In genomic region chr18:61929881-61930640, GRCh38 we compare ENCODE assay signal across 24 cellular contexts. TPM values are rescaled to one million over a fixed set of nuclear protein-coding genes. Genes with fewer than 3 reads are reported as not detected.
DNase-seq lines count a peak whose midpoint lies in the region; ATAC-seq and TF ChIP-seq lines count a peak whose summit lies in the region.
"Had no signal": no experiment of that assay in that cellular context is flagged by ENCODE, and none has a peak within 500 bp of the region (broad histone marks: within the 10 kb centered on the region; RNA-seq: fewer than 3 reads in every experiment).

No MANE protein-coding gene starts in this region.

- peak overlapping the region; percentile 62 for H3K27ac Mint-ChIP-seq in activated naive CD4-positive, alpha-beta T cell treated with anti-CD3 and anti-CD28 coated beads, Interleukin-2, amount 50 U/mL, for 24 hours
- H3K27ac Mint-ChIP-seq: activated naive CD8-positive, alpha-beta T cell treated with anti-CD3 and anti-CD28 coated beads, Interleukin-2, amount 10 ng/mL, durations not matched to agents 7 days and 5 days; activated T-helper 1 cell treated with anti-CD3 and anti-CD28 coated beads, Interleukin-12 subunit alpha, Interleukin-12 subunit beta, Interleukin-2, Interleukin-4 antibody, amounts not matched to agents 30 ng/mL and 10 ng/mL and 1 ng/mL, durations not matched to agents 14 hours and 24 hours and 36 hours; type B pancreatic cell had no signal

- H3K79me1 ChIP-seq in neuronal stem cell (ENCODE audit: low read depth, low read length), result no peaks in the 10 kb centered on the region

- no peak overlapping the region for H2BK15ac ChIP-seq in neuronal stem cell (ENCODE audit: low read length)

- H3K27me3 ChIP-seq in RWPE2 (ENCODE audit: insufficient read depth, poor library complexity, severe bottlenecking) (no peaks in the 10 kb centered on the region), neuronal stem cell (ENCODE audit: control insufficient read depth in 3 of 3, insufficient read depth in 3 of 3, low read depth in 1 of 3, low read length in 3 of 3) (no peaks in the 10 kb centered on the region), left ventricle myocardium inferior (ENCODE audit: low read depth) (no peaks in the 10 kb centered on the region)
- H3K27me3 ChIP-seq: gastrocnemius medialis, pancreas had no signal

- H3K36me3 ChIP-seq in RWPE2 (ENCODE audit: low read depth), result no peaks in the 10 kb centered on the region
- no peaks in the 10 kb centered on the region for H3K36me3 ChIP-seq in neuronal stem cell (replicated peaks in 1 of 2; ENCODE audit: control insufficient read depth in 2 of 2, insufficient read depth in 2 of 2, low read length in 2 of 2)
- H3K36me3 ChIP-seq in left ventricle myocardium inferior, result no peaks in the 10 kb centered on the region
- H3K36me3 ChIP-seq: gastrocnemius medialis, pancreas had no signal

- H3K9me3 ChIP-seq in RWPE2 (ENCODE audit: severe bottlenecking), result no peaks in the 10 kb centered on the region
- H3K9me3 ChIP-seq in neuronal stem cell (replicated peaks in 1 of 2; ENCODE audit: control insufficient read depth in 2 of 2, insufficient read depth in 1 of 2, low read depth in 1 of 2, low read length in 2 of 2), result peaks cover 6 to 11% of the 10 kb centered on the region in 2 donors
- peaks cover 15% of the 10 kb centered on the region for H3K9me3 ChIP-seq in left ventricle myocardium inferior (replicated peaks)
- H3K9me3 ChIP-seq: gastrocnemius medialis, pancreas had no signal

- no peak overlapping the region for H2AK5ac ChIP-seq in neuronal stem cell (ENCODE audit: low read depth, low read length)

- intact Hi-C loops in left ventricle myocardium inferior (cut with micrococcal nuclease), result no loop called here

- no peak overlapping the region for H3K9ac ChIP-seq in neuronal stem cell (ENCODE audit: low read depth, low read length, poor library complexity)

- no peak overlapping the region for H2BK120ac ChIP-seq in neuronal stem cell (ENCODE audit: low read depth, low read length)

- no peak overlapping the region for H3K23ac ChIP-seq in neuronal stem cell (ENCODE audit: low read depth, low read length, poor library complexity)

- H3K18ac ChIP-seq in neuronal stem cell (ENCODE audit: low read length), result no peak overlapping the region

- H2BK5ac ChIP-seq in neuronal stem cell (ENCODE audit: low read length), result no peak overlapping the region

- H3K36me3 Mint-ChIP-seq in activated naive CD4-positive, alpha-beta T cell treated with anti-CD3 and anti-CD28 coated beads, Interleukin-2, amount 50 U/mL, for 24 hours, result peaks cover 3% of the 10 kb centered on the region

- H3K27ac ChIP-seq in RWPE2 (ENCODE audit: poor library complexity, severe bottlenecking) (no peak overlapping the region), neuronal stem cell (replicated peaks; ENCODE audit: low read length) (no peak overlapping the region), left ventricle myocardium inferior (replicated peaks) (no peak overlapping the region)
- H3K27ac ChIP-seq: gastrocnemius medialis, pancreas, SK-N-MC, VCaP had no signal

- H3K4me3 Mint-ChIP-seq in activated naive CD4-positive, alpha-beta T cell treated with anti-CD3 and anti-CD28 coated beads, Interleukin-2, amount 50 U/mL, for 24 hours, result no peak overlapping the region
- H3K4me3 Mint-ChIP-seq: activated naive CD8-positive, alpha-beta T cell treated with anti-CD3 and anti-CD28 coated beads, Interleukin-2, amount 10 ng/mL, durations not matched to agents 7 days and 5 days; activated T-helper 1 cell treated with anti-CD3 and anti-CD28 coated beads, Interleukin-12 subunit alpha, Interleukin-12 subunit beta, Interleukin-2, Interleukin-4 antibody, amounts not matched to agents 30 ng/mL and 10 ng/mL and 1 ng/mL, durations not matched to agents 14 hours and 24 hours and 36 hours; type B pancreatic cell had no signal

- WGBS in neuronal stem cell (ENCODE audit: extremely low coverage in 2 of 2, insufficient read length in 2 of 2, insufficient replicate concordance in 1 of 2), 2 donors, result no CpG with 5 or more reads among the region's 3 CpGs

- no peak overlapping the region for H3K4me2 ChIP-seq in neuronal stem cell (ENCODE audit: insufficient read depth, low read length, poor library complexity, severe bottlenecking)

- no peak overlapping the region for H4K8ac ChIP-seq in neuronal stem cell (ENCODE audit: low read depth, low read length)

- no peak overlapping the region for H2BK12ac ChIP-seq in neuronal stem cell (ENCODE audit: low read length)

- ATAC-seq in RWPE2 (ENCODE audit: low read depth), result peak; percentile 46; the same call in 1 of the 3 replicates
- no peak for ATAC-seq in left lobe of liver
- ATAC-seq: gastrocnemius medialis, pancreas, right cardiac atrium had no signal

- H3K4me3 ChIP-seq in RWPE2 (ENCODE audit: severe bottlenecking) (no peak overlapping the region), neuronal stem cell (ENCODE audit: low read length in 2 of 2) (no peak overlapping the region), left ventricle myocardium inferior (no peak overlapping the region)
- H3K4me3 ChIP-seq: gastrocnemius medialis, pancreas, SK-N-MC had no signal

- H3K14ac ChIP-seq in neuronal stem cell (ENCODE audit: low read length), result no peak overlapping the region

- H3K9me3 Mint-ChIP-seq in activated naive CD4-positive, alpha-beta T cell treated with anti-CD3 and anti-CD28 coated beads, Interleukin-2, amount 50 U/mL, for 24 hours, result peaks cover 7% of the 10 kb centered on the region

- no peak overlapping the region for H3K4ac ChIP-seq in neuronal stem cell (ENCODE audit: low read length)

- no peak for TF ChIP-seq CTCF in RWPE2 (IDR thresholded peaks at IDR 0.05; ENCODE audit: poor library complexity, severe bottlenecking)
- TF ChIP-seq CTCF in left ventricle myocardium inferior (IDR thresholded peaks at IDR 0.05; ENCODE audit: borderline replicate concordance), result no peak

- no peak for DNase-seq in activated naive CD4-positive, alpha-beta T cell treated with anti-CD3 and anti-CD28 coated beads, Interleukin-2, amount 50 U/mL, for 16 hours
- DNase-seq in NCI-H2107 treated with DMSO at 0.1 percent for 48 hours (lab: John Stamatoyannopoulos, UW; ENCODE audit: unreplicated experiment) (peak; percentile 92), RWPE2 (ENCODE audit: low spot score) (no peak), neuronal stem cell (ENCODE audit: low spot score) (no peak), left lobe of liver (ENCODE audit: low spot score) (no peak), NCI-H2196 (lab: John Stamatoyannopoulos, UW; ENCODE audit: unreplicated experiment) (no peak), left ventricle myocardium inferior (no peak)
- DNase-seq: activated CD4-positive, alpha-beta T cell treated with anti-CD3 and anti-CD28 coated beads, Interleukin-2, amount 50 U/mL, for 1 hour; activated naive CD8-positive, alpha-beta T cell treated with anti-CD3 and anti-CD28 coated beads, Interleukin-2, amount 10 ng/mL, durations not matched to agents 7 days and 5 days; AML-193; erythroblast; gastrocnemius medialis; hypothalamus; Kasumi-1; mesenchymal stem cell; NCI-H226; pancreas; right cardiac atrium; stimulated activated CD4-positive, alpha-beta T cell treated with anti-CD3 and anti-CD28 coated beads, Interleukin-15, amount 100 ng/mL, for 24 hours had no signal

- peaks cover 5% of the 10 kb centered on the region for H3K4me1 ChIP-seq in RWPE2 (ENCODE audit: insufficient read depth, poor library complexity, severe bottlenecking)
- H3K4me1 ChIP-seq in neuronal stem cell (ENCODE audit: control insufficient read depth in 2 of 2, insufficient read depth in 1 of 2, low read depth in 1 of 2, low read length in 2 of 2), result no peaks in the 10 kb centered on the region
- H3K4me1 ChIP-seq in left ventricle myocardium inferior, result no peaks in the 10 kb centered on the region
- H3K4me1 ChIP-seq: gastrocnemius medialis, pancreas had no signal

- peaks cover 19% of the 10 kb centered on the region for H3K4me1 Mint-ChIP-seq in activated naive CD4-positive, alpha-beta T cell treated with anti-CD3 and anti-CD28 coated beads, Interleukin-2, amount 50 U/mL, for 24 hours

- H3K27me3 Mint-ChIP-seq in activated naive CD4-positive, alpha-beta T cell treated with anti-CD3 and anti-CD28 coated beads, Interleukin-2, amount 50 U/mL, for 24 hours, result peaks cover 6% of the 10 kb centered on the region
- H3K27me3 Mint-ChIP-seq: type B pancreatic cell had no signal

- H2AFZ ChIP-seq in neuronal stem cell (ENCODE audit: low read length), result peak overlapping the region; percentile 10

- no peak overlapping the region for H4K91ac ChIP-seq in neuronal stem cell (ENCODE audit: low read depth, low read length, poor library complexity)

RNA-seq across cellular contexts. Expression of gene RNF152, which starts 37.3 kb away (rescaled TPM):
- 4.4 TPM for polyA plus RNA-seq in neuronal stem cell (2013, experiment 1 of 2)
- 3.8 TPM for polyA plus RNA-seq in neuronal stem cell (2013, experiment 2 of 2)
- total RNA-seq in left lobe of liver (102 TPM), left ventricle myocardium inferior (10.4 TPM)
